In genomic region chr17:22300731-22301352, GRCh38 we compare ENCODE assay signal across 26 cellular contexts.
"Had no signal": no experiment of that assay in that cellular context is flagged by ENCODE, and none has a peak within 500 bp of the region (broad histone marks: within the 10 kb centered on the region; RNA-seq: fewer than 3 reads in every experiment).

No MANE protein-coding gene starts in this region.

- DNase-seq: activated CD4-positive, alpha-beta T cell treated with anti-CD3 and anti-CD28 coated beads for 4 hours; activated CD8-positive, alpha-beta memory T cell treated with anti-CD3 and anti-CD28 coated beads, Interleukin-2, amount 50 U/mL, for 4 hours; activated CD8-positive, alpha-beta T cell treated with anti-CD3 and anti-CD28 coated beads for 36 hours; activated naive CD4-positive, alpha-beta T cell treated with anti-CD3 and anti-CD28 coated beads, Interleukin-2, amount 50 U/mL, for 16 hours; activated naive CD8-positive, alpha-beta T cell treated with anti-CD3 and anti-CD28 coated beads, Interleukin-2, amount 10 ng/mL, durations not matched to agents 7 days and 5 days; activated T-cell treated with anti-CD3 and anti-CD28 coated beads, Interleukin-2, amount 50 U/mL, for 72 hours; adrenal gland; anterior cingulate cortex; cerebellar nuclear complex; Karpas-422; MM.1S; NCI-H1105; NCI-H1436; NCI-H1694 treated with DMSO at 0.1 percent for 48 hours; NCI-H2081 treated with DMSO at 0.1 percent for 48 hours; NCI-H345; NCI-H510A treated with DMSO at 0.1 percent for 48 hours; NCI-H69; NK-92 treated with Interleukin-12 subunit alpha and Interleukin-12 subunit beta, amount 100 ng/mL, for 24 hours; OCI-M1; RPMI8226; SW 1271 had no signal

- H3K27me3 ChIP-seq: adrenal gland had no signal

- H3K27ac ChIP-seq: adrenal gland, SK-N-MC had no signal

- ATAC-seq: activated CD4-positive, CD25-positive, alpha-beta regulatory T cell treated with anti-CD3 and anti-CD28 coated beads, Interleukin-2, amount 50 U/mL, for 24 hours; activated CD8-positive, alpha-beta T cell treated with anti-CD3 and anti-CD28 coated beads for 36 hours; activated T-cell treated with anti-CD3 and anti-CD28 coated beads, Interleukin-2, amount 50 U/mL, for 72 hours; Panc1; Right ventricle myocardium inferior had no signal

- H3K36me3 ChIP-seq: adrenal gland had no signal

- H3K4me1 ChIP-seq: adrenal gland had no signal

- H3K4me3 ChIP-seq: adrenal gland, SK-N-MC had no signal

- H3K9me3 ChIP-seq: adrenal gland had no signal
